27 cellular contexts compared by ENCODE assay signal in genomic region chrX:23118890-23119527, GRCh38.
DNase-seq lines count a peak whose midpoint lies in the region; ATAC-seq and TF ChIP-seq lines count a peak whose summit lies in the region.
"Had no signal": no experiment of that assay in that cellular context is flagged by ENCODE, and none has a peak within 500 bp of the region (broad histone marks: within the 10 kb centered on the region; RNA-seq: fewer than 3 reads in every experiment).

No MANE protein-coding gene starts in this region.

- H3K4me3 ChIP-seq in H7 (ENCODE audit: insufficient read depth, low read depth, low read length), result no peak overlapping the region
- no peak overlapping the region for H3K4me3 ChIP-seq in astrocyte of the cerebellum (ENCODE audit: low read depth, low read length)
- H3K4me3 ChIP-seq in trophoblast cell (ENCODE audit: low read depth, low read length), result no peak overlapping the region
- H3K4me3 ChIP-seq: BLaER1 treated with 17β-estradiol and CSF1 and Interleukin-3, amounts not matched to agents 10 nM and 100 nM; gastrocnemius medialis; hepatocyte; psoas muscle; thyroid gland had no signal

- intact Hi-C loops in Right ventricle myocardium inferior (cut with DNase I), result no loop called here

- H2AK5ac ChIP-seq in trophoblast cell (ENCODE audit: low read length), result no peak overlapping the region

- no peak overlapping the region for H2BK5ac ChIP-seq in trophoblast cell (ENCODE audit: low read depth, low read length, poor library complexity)

- peak overlapping the region; percentile 65 for H3K27ac ChIP-seq in trophoblast cell (ENCODE audit: low read depth, low read length)
- H3K27ac ChIP-seq: BLaER1 treated with 17β-estradiol and CSF1 and Interleukin-3, amounts not matched to agents 10 nM and 100 nM; gastrocnemius medialis; hepatocyte; psoas muscle; thyroid gland had no signal

- no peak overlapping the region for H4K91ac ChIP-seq in trophoblast cell (ENCODE audit: low read depth, low read length)

- H3K4ac ChIP-seq in trophoblast cell (ENCODE audit: low read depth, low read length), result no peak overlapping the region

- no peak overlapping the region for H3K4me2 ChIP-seq in trophoblast cell (ENCODE audit: low read length)
- H3K4me2 ChIP-seq: BLaER1 treated with 17β-estradiol and CSF1 and Interleukin-3, amounts not matched to agents 10 nM and 100 nM; hepatocyte; SK-N-SH had no signal

- no peak for TF ChIP-seq POLR2A in GM18505 (IDR thresholded peaks at IDR 0.05; ENCODE audit: borderline replicate concordance, extremely low read depth, insufficient read depth, insufficient read length)

- no CpG with 5 or more reads among the region's 6 CpGs for WGBS in trophoblast cell (ENCODE audit: extremely low coverage, insufficient coverage, insufficient read length)

- H4K8ac ChIP-seq in trophoblast cell (ENCODE audit: low read depth, low read length), result no peak overlapping the region

- no peak overlapping the region for H2BK120ac ChIP-seq in trophoblast cell (ENCODE audit: insufficient read depth, low read length, poor library complexity)

- no peak overlapping the region for H3K9ac ChIP-seq in trophoblast cell (ENCODE audit: low read length)
- H3K9ac ChIP-seq: BLaER1 treated with 17β-estradiol and CSF1 and Interleukin-3, amounts not matched to agents 10 nM and 100 nM; SK-N-SH had no signal

- DNase-seq in H7 (peak; percentile 33), NCI-H2029 treated with DMSO at 0.1 percent for 48 hours (lab: John Stamatoyannopoulos, UW) (peak; percentile 27), astrocyte of the cerebellum (ENCODE audit: low read depth) (peak; percentile 67), trophoblast cell (peak; percentile 9 to 13), Right ventricle myocardium inferior (ENCODE audit: missing footprints) (no peak), NCI-H510A treated with DMSO at 0.1 percent for 48 hours (lab: John Stamatoyannopoulos, UW) (no peak)
- DNase-seq: activated CD4-positive, alpha-beta memory T cell treated with anti-CD3 and anti-CD28 coated beads for 36 hours; activated CD4-positive, CD25-positive, alpha-beta regulatory T cell treated with anti-CD3 and anti-CD28 coated beads, Interleukin-2, amount 50 U/mL, for 72 hours; activated naive CD4-positive, alpha-beta T cell; DMS53; gastrocnemius medialis; GOT3; left cardiac atrium; NCI-H1930; NCI-H226; occipital lobe; OCI-M1; psoas muscle; SK-N-SH; stimulated activated CD4-positive, alpha-beta T cell treated with anti-CD3 and anti-CD28 coated beads, Interleukin-12 subunit alpha, Interleukin-12 subunit beta, amount 100 ng/mL, for 4 hours; stimulated activated CD4-positive, alpha-beta T cell treated with anti-CD3 and anti-CD28 coated beads, Interleukin-4, amount 100 ng/mL, for 1 hour; thyroid gland had no signal

- no peak overlapping the region for H3K18ac ChIP-seq in trophoblast cell (ENCODE audit: low read length)

- H3K23ac ChIP-seq in trophoblast cell (ENCODE audit: low read length), result no peak overlapping the region

- no peak overlapping the region for H2AFZ ChIP-seq in trophoblast cell (ENCODE audit: insufficient read depth, low read length, poor library complexity)
- H2AFZ ChIP-seq: hepatocyte had no signal

- in situ Hi-C loops in astrocyte of the cerebellum (cut with HindIII; ENCODE audit: low sequenced_read_pairs), result no loop called here

- no peak overlapping the region for H2BK12ac ChIP-seq in trophoblast cell (ENCODE audit: low read length)

- H3K9me3 ChIP-seq in trophoblast cell (ENCODE audit: insufficient read depth, low read depth, low read length), result no peaks in the 10 kb centered on the region
- H3K9me3 ChIP-seq: BLaER1 treated with 17β-estradiol and CSF1 and Interleukin-3, amounts not matched to agents 10 nM and 100 nM; gastrocnemius medialis; psoas muscle; SK-N-SH; thyroid gland had no signal

- no peaks in the 10 kb centered on the region for H3K36me3 ChIP-seq in H7 (replicated peaks; ENCODE audit: control insufficient read depth, insufficient read depth, low read length)
- H3K36me3 ChIP-seq in trophoblast cell (ENCODE audit: control insufficient read depth in 1 of 2, insufficient read depth in 2 of 2, low read length in 2 of 2), result no peaks in the 10 kb centered on the region
- H3K36me3 ChIP-seq: BLaER1 treated with 17β-estradiol and CSF1 and Interleukin-3, amounts not matched to agents 10 nM and 100 nM; gastrocnemius medialis; thyroid gland had no signal

- H3K27me3 ChIP-seq in H7 (ENCODE audit: control insufficient read depth, insufficient read depth, low read length), result no peaks in the 10 kb centered on the region
- no peaks in the 10 kb centered on the region for H3K27me3 ChIP-seq in trophoblast cell (ENCODE audit: insufficient read depth, low read length)
- H3K27me3 ChIP-seq: BLaER1 treated with 17β-estradiol and CSF1 and Interleukin-3, amounts not matched to agents 10 nM and 100 nM; gastrocnemius medialis; hepatocyte; thyroid gland had no signal

- H3K79me2 ChIP-seq in trophoblast cell (ENCODE audit: control insufficient read depth, insufficient read depth, low read length, poor library complexity), result no peaks in the 10 kb centered on the region
- H3K79me2 ChIP-seq: hepatocyte had no signal

- peaks cover 2 to 7% of the 10 kb centered on the region in 2 experiments for H3K4me1 ChIP-seq in trophoblast cell (ENCODE audit: control insufficient read depth in 1 of 2, insufficient read depth in 2 of 2, low read length in 2 of 2)
- H3K4me1 ChIP-seq: BLaER1 treated with 17β-estradiol and CSF1 and Interleukin-3, amounts not matched to agents 10 nM and 100 nM; gastrocnemius medialis; psoas muscle; thyroid gland had no signal

- H3K14ac ChIP-seq in trophoblast cell (ENCODE audit: low read length), result no peak overlapping the region

- H4K12ac ChIP-seq in trophoblast cell (ENCODE audit: low read depth, low read length), result no peak overlapping the region

- peaks cover 3% of the 10 kb centered on the region for H3K79me1 ChIP-seq in trophoblast cell (ENCODE audit: low read length)

- TF ChIP-seq CTCF in astrocyte of the cerebellum (IDR thresholded peaks at IDR 0.05; ENCODE audit: low read depth, low read length, missing control alignments), result no peak

- ATAC-seq in Right ventricle myocardium inferior (no peak), GM18505 (IDR thresholded peaks at IDR 0.05; ENCODE audit: unreplicated experiment) (no peak)
- ATAC-seq: gastrocnemius medialis; left cardiac atrium; natural killer cell treated with Interleukin-12 subunit alpha and Interleukin-12 subunit beta and Interleukin-15 and Interleukin-18, amount 100 ng/mL, for 72 hours; psoas muscle; sciatic nerve had no signal

Comparison
In these comparisons a context has a peak if more than half of its experiments do, and no peak if none do; other contexts are left out.
1. DNase-seq: peak in H7 (single experiment), NCI-H2029 treated with DMSO at 0.1 percent for 48 hours (single experiment), astrocyte of the cerebellum (single experiment) and trophoblast cell (2 of 2); none in Right ventricle myocardium inferior (single experiment) and NCI-H510A treated with DMSO at 0.1 percent for 48 hours (single experiment).